Comparison of ENCODE assay signal across 8 cellular contexts in genomic region chr10:101066890-101067355, GRCh38. TPM values are rescaled to one million over a fixed set of nuclear protein-coding genes. Genes with fewer than 3 reads are reported as not detected.
A peak's percentile ranks its signal among the peaks of the same experiment; 100 is the strongest.
DNase-seq lines count a peak whose midpoint lies in the region; ATAC-seq and TF ChIP-seq lines count a peak whose summit lies in the region.

No MANE protein-coding gene starts in this region.

- H3K4me2 ChIP-seq in GM23248 (ENCODE audit: unreplicated experiment): peak overlapping the region; percentile 94

- POLR2A ChIA-PET in RWPE1 (lab: Yijun Ruan, JAX; ENCODE audit: low non-redundant PET): no interaction called here

- H3K4me1 ChIP-seq in GM23248 (ENCODE audit: insufficient read depth) (peaks cover 22% of the 10 kb centered on the region), prostate gland (replicated peaks) (peaks cover 5% of the 10 kb centered on the region)

- H2AFZ ChIP-seq in GM23248: peak overlapping the region; percentile 79

- H4K20me1 ChIP-seq in GM23248 (ENCODE audit: insufficient read depth): no peaks in the 10 kb centered on the region

- DNase-seq in GM23248: peak; percentile 60
- peak; percentile 47 for DNase-seq in RWPE1 (ENCODE audit: low spot score)
- DNase-seq in fibroblast of pulmonary artery (ENCODE audit: low read depth): no peak
- no peak for DNase-seq in prostate gland (ENCODE audit: low spot score)
- DNase-seq in HPDE6-E6E7 (ENCODE audit: extremely low spot score): no peak
- no peak for DNase-seq in GM19238 (ENCODE audit: insufficient read length, low spot score)
- no peak for DNase-seq in substantia nigra (lab: John Stamatoyannopoulos, UW)

- H3K4me3 ChIP-seq in GM23248 (peak overlapping the region; percentile 76), fibroblast of pulmonary artery (replicated peaks; ENCODE audit: low read depth, low read length) (peak overlapping the region; percentile 56), prostate gland (peak overlapping the region; percentile 38 to 47)

- CTCF ChIA-PET in RWPE1 (lab: Yijun Ruan, JAX): interaction anchor here (0.5 to 3.0 kb wide), 13 partner anchors 9 to 147 kb away, joined by 3 to 23 read pairs (median 4); no protein-coding TSS in a partner anchor

- no peaks in the 10 kb centered on the region for H3K36me3 ChIP-seq in GM23248 (ENCODE audit: low read depth)
- no peaks in the 10 kb centered on the region for H3K36me3 ChIP-seq in prostate gland

- H3K9ac ChIP-seq in GM23248: peak overlapping the region; percentile 84

- TF ChIP-seq POLR2A in prostate gland (IDR thresholded peaks at IDR 0.05): no peak

- H3K79me2 ChIP-seq in GM23248 (ENCODE audit: insufficient read depth): peaks cover 19% of the 10 kb centered on the region

- ATAC-seq in HG02588 (IDR thresholded peaks at IDR 0.05; ENCODE audit: unreplicated experiment): no peak

- H3K27me3 ChIP-seq in GM23248 (replicated peaks; ENCODE audit: insufficient read depth) (no peaks in the 10 kb centered on the region), prostate gland (replicated peaks; ENCODE audit: insufficient read depth) (no peaks in the 10 kb centered on the region)

- no peaks in the 10 kb centered on the region for H3K9me2 ChIP-seq in GM23248 (ENCODE audit: insufficient read depth)

- in situ Hi-C loops in GM23248 (cut with MboI): no loop called here

- intact Hi-C loops in prostate gland (cut with DNase I): loop anchor here (2.0 to 5.0 kb wide), 2 partner anchors 26 to 35 kb away; partner anchors contain the start of genes PDZD7 and SFXN3

- H3K9me3 ChIP-seq in GM23248 (ENCODE audit: low read depth): no peaks in the 10 kb centered on the region
- no peaks in the 10 kb centered on the region for H3K9me3 ChIP-seq in prostate gland

- WGBS in GM23248 (ENCODE audit: low coverage in 1 of 2, low lambda C conversion rate in 2 of 2, missing lambda C conversion rate in 2 of 2), 2 experiments: 1 to 3% methylated on average over 18 to 31 of the region's 31 CpGs
- 1% methylated on average over 31 of the region's 31 CpGs for WGBS in prostate gland

- TF ChIP-seq CTCF in RWPE1 (conservative IDR thresholded peaks at IDR 0.05; ENCODE audit: low read depth) (0 out of 2 replicates have a peak, but pooled peaks have one; percentile 3), fibroblast of pulmonary artery (IDR thresholded peaks at IDR 0.05; ENCODE audit: low read length, missing control alignments) (no peak), prostate gland (IDR thresholded peaks at IDR 0.05) (no peak)

- peaks cover 19% of the 10 kb centered on the region for H3F3A ChIP-seq in GM23248 (ENCODE audit: insufficient read depth)

- peak overlapping the region; percentile 91 for H3K27ac ChIP-seq in GM23248
- peak overlapping the region; percentile 94 for H3K27ac ChIP-seq in RWPE1
- peak overlapping the region; percentile 82 to 85 for H3K27ac ChIP-seq in prostate gland
- H3K27ac ChIP-seq in substantia nigra (ENCODE audit: low read depth, low read length, poor library complexity, severe bottlenecking): no peak overlapping the region

RNA-seq across cellular contexts. Expression of gene KAZALD1, which starts 5.1 kb away (rescaled TPM):
- 42.6 and 62.6 TPM in 2 replicates for total RNA-seq in GM23248 (2014; rRNA removed; shearing (Covaris generic))
- polyA plus RNA-seq in GM23248 (2016; fragmentation: Nextera tagmentation; extraction: Ambion mirVana): 34.1 and 34.4 TPM in 2 replicates
- total RNA-seq in prostate gland: 10 to 100 TPM in 1 of 2 donors, 1 to 10 TPM in 1; 9.8 to 24.4 TPM

RNA-seq across cellular contexts. Expression of gene SFXN3, which starts 35.9 kb away (rescaled TPM):
- 79.8 and 103 TPM in 2 replicates for total RNA-seq in GM23248 (2014; rRNA removed; shearing (Covaris generic))
- 58.8 and 61.7 TPM in 2 replicates for polyA plus RNA-seq in GM23248 (2016; fragmentation: Nextera tagmentation; extraction: Ambion mirVana)
- 10 to 100 TPM; 20.7 to 65.4 TPM for total RNA-seq in prostate gland

RNA-seq across cellular contexts. Expression of gene PDZD7, which starts 36.0 kb away (rescaled TPM):
- total RNA-seq in GM23248 (2014; rRNA removed; shearing (Covaris generic)): 0.54 TPM in 1 of 2 replicates, not detected in the other
- polyA plus RNA-seq in GM23248 (2016; fragmentation: Nextera tagmentation; extraction: Ambion mirVana): 1.1 and 1.8 TPM in 2 replicates
- total RNA-seq in prostate gland: 1 to 10 TPM in 1 of 2 donors, under 1 TPM in 1; 0.82 to 1.5 TPM

Comparison
In these comparisons a context has a peak if more than half of its experiments do, and no peak if none do; other contexts are left out.
1. DNase-seq: peak in GM23248 (single experiment) and RWPE1 (single experiment); none in fibroblast of pulmonary artery (single experiment), prostate gland (single experiment), HPDE6-E6E7 (single experiment), GM19238 (single experiment) and substantia nigra (0 of 49).
2. Peak in every context shown above with its lines, with median percentiles within 50 percentile points of each other: H3K4me3 ChIP-seq.